Comparison of ENCODE assay signal across 8 cellular contexts in genomic region chr21:45471229-45472052, GRCh38.
DNase-seq lines count a peak whose midpoint lies in the region; ATAC-seq and TF ChIP-seq lines count a peak whose summit lies in the region.

No MANE protein-coding gene starts in this region.

- no peaks in the 10 kb centered on the region for H3K36me3 Mint-ChIP-seq in activated naive CD4-positive, alpha-beta T cell treated with anti-CD3 and anti-CD28 coated beads for 36 hours (ENCODE audit: low read depth)

- H3K27ac ChIP-seq in mucosa of rectum (ENCODE audit: low read depth in 2 of 2, low read length in 2 of 2) (peak overlapping the region; percentile 64 to 77), vagina (peak overlapping the region; percentile 90)

- peak overlapping the region in 1 of 2 donors; percentile 20 for H3K4me3 ChIP-seq in mucosa of rectum (ENCODE audit: low read length in 2 of 2)
- peak overlapping the region; percentile 9 to 37 for H3K4me3 ChIP-seq in vagina

- H3K27ac Mint-ChIP-seq in activated naive CD4-positive, alpha-beta T cell treated with anti-CD3 and anti-CD28 coated beads for 36 hours, result peak overlapping the region; percentile 77

- H3K36me3 ChIP-seq in mucosa of rectum (ENCODE audit: control insufficient read depth in 2 of 2, insufficient read depth in 2 of 2, low read length in 2 of 2), result peaks cover 0 to 3% of the 10 kb centered on the region in 2 donors
- H3K36me3 ChIP-seq in vagina, result peaks cover 0 to 21% of the 10 kb centered on the region in 2 donors

- H3K27me3 ChIP-seq in mucosa of rectum (ENCODE audit: control insufficient read depth in 2 of 2, insufficient read depth in 2 of 2, low read length in 2 of 2) (no peaks in the 10 kb centered on the region), vagina (no peaks in the 10 kb centered on the region)

- no peak overlapping the region for H3K9ac ChIP-seq in mucosa of rectum (ENCODE audit: low read depth in 1 of 2, low read length in 2 of 2)

- no peak for DNase-seq in activated naive CD4-positive, alpha-beta T cell treated with anti-CD3 and anti-CD28 coated beads for 36 hours
- no peak for DNase-seq in activated naive CD4-positive, alpha-beta T cell treated with anti-CD3 and anti-CD28 coated beads, Interleukin-2, amount 50 U/mL, for 16 hours
- DNase-seq in dedifferentiated amniotic fluid mesenchymal stem cell (ENCODE audit: extremely low spot score) (peak; percentile 86), vagina (ENCODE audit: extremely low spot score in 2 of 2) (no peak), middle frontal gyrus (ENCODE audit: extremely low spot score, low spot score) (no peak)

- H3K27me3 Mint-ChIP-seq in activated naive CD4-positive, alpha-beta T cell treated with anti-CD3 and anti-CD28 coated beads for 36 hours (ENCODE audit: low read depth), result no peaks in the 10 kb centered on the region

- no peak for ATAC-seq in HG03520 (IDR thresholded peaks at IDR 0.05; ENCODE audit: unreplicated experiment)
- no peak for ATAC-seq in HG03139 (IDR thresholded peaks at IDR 0.05; ENCODE audit: unreplicated experiment)

- no peak for TF ChIP-seq CTCF in vagina (IDR thresholded peaks at IDR 0.05)

- intact Hi-C loops in activated naive CD4-positive, alpha-beta T cell treated with anti-CD3 and anti-CD28 coated beads for 36 hours (cut with micrococcal nuclease), result no loop called here
- intact Hi-C loops in vagina (cut with DNase I), result no loop called here

- TF ChIP-seq POLR2A in vagina (IDR thresholded peaks at IDR 0.05), result no peak

- CTCF ChIA-PET in activated naive CD4-positive, alpha-beta T cell treated with anti-CD3 and anti-CD28 coated beads for 36 hours (lab: Charles Lee), result interaction anchor here (0.6 kb wide), 1 partner anchor 94 kb away, joined by 3 read pairs; no protein-coding TSS in a partner anchor

- H3K9me3 Mint-ChIP-seq in activated naive CD4-positive, alpha-beta T cell treated with anti-CD3 and anti-CD28 coated beads for 36 hours, result no peaks in the 10 kb centered on the region

- H3K9me3 ChIP-seq in mucosa of rectum (ENCODE audit: control insufficient read depth in 2 of 2, low read length in 2 of 2), result no peaks in the 10 kb centered on the region
- H3K9me3 ChIP-seq in vagina, result no peaks in the 10 kb centered on the region

- peaks cover 16% of the 10 kb centered on the region for H3K4me1 Mint-ChIP-seq in activated naive CD4-positive, alpha-beta T cell treated with anti-CD3 and anti-CD28 coated beads for 36 hours (ENCODE audit: low read depth)

- H3K4me3 Mint-ChIP-seq in activated naive CD4-positive, alpha-beta T cell treated with anti-CD3 and anti-CD28 coated beads for 36 hours, result no peak overlapping the region

- H3K4me1 ChIP-seq in mucosa of rectum (ENCODE audit: control insufficient read depth in 2 of 2, insufficient read depth in 2 of 2, low read length in 2 of 2) (peaks cover 3 to 9% of the 10 kb centered on the region in 2 donors), vagina (peaks cover 53% of the 10 kb centered on the region)
